ENCODE assay signal across 17 cellular contexts in the genomic region with DNA sequence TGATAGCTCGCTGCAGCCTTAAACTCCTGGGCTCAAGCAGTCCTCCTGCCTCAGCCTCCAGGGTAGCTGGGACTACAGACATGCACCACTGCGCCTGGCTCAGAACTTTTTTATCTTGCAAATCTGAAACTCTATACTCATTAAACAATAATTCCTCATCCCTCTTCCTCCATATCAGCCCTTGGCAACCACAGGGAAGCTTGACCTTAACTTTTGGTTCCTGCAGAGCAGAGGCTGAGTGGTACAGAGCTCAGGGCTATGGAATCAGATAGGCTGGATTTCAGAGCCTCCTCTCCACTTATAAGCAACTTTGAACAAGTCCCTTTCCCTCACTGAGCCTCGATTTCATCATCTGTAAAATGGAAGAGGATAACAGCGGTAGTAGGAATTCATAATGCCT. TPM values are rescaled to one million over a fixed set of nuclear protein-coding genes. Genes with fewer than 3 reads are reported as not detected.
DNase-seq lines count a peak whose midpoint lies in the region; ATAC-seq and TF ChIP-seq lines count a peak whose summit lies in the region.
"Had no signal": no experiment of that assay in that cellular context is flagged by ENCODE, and none has a peak within 500 bp of the region (broad histone marks: within the 10 kb centered on the region; RNA-seq: fewer than 3 reads in every experiment).

No MANE protein-coding gene starts in this region.

- TF ChIP-seq CTCF in Panc1 (IDR thresholded peaks at IDR 0.05) (no peak), body of pancreas (IDR thresholded peaks at IDR 0.05) (no peak), mesothelial cell of epicardium (IDR thresholded peaks at IDR 0.05; ENCODE audit: unreplicated experiment) (no peak)

- H3K27me3 Mint-ChIP-seq in mesothelial cell of epicardium (ENCODE audit: low read depth) = no peaks in the 10 kb centered on the region
- H3K27me3 Mint-ChIP-seq: B cell; CD4-positive, alpha-beta T cell had no signal

- H3K36me3 Mint-ChIP-seq in mesothelial cell of epicardium = peaks cover 4% of the 10 kb centered on the region

- H3K27me3 ChIP-seq in Panc1 (ENCODE audit: control insufficient read depth, insufficient read depth, low read length) = no peaks in the 10 kb centered on the region
- no peaks in the 10 kb centered on the region for H3K27me3 ChIP-seq in body of pancreas

- H3K4me1 ChIP-seq in Panc1 (ENCODE audit: control insufficient read depth, insufficient read depth, low read length) = 0 out of 2 replicates have a peak, but pooled peaks cover 9% of the 10 kb centered on the region
- peaks cover 94% of the 10 kb centered on the region for H3K4me1 ChIP-seq in body of pancreas
- H3K4me1 ChIP-seq: HAP-1 had no signal

- no peak for TF ChIP-seq POLR2A in body of pancreas (IDR thresholded peaks at IDR 0.05)

- H3K27ac Mint-ChIP-seq in mesothelial cell of epicardium = no peak overlapping the region
- H3K27ac Mint-ChIP-seq: B cell; CD4-positive, alpha-beta T cell had no signal

- H3K4me3 ChIP-seq in Panc1 (ENCODE audit: low read depth in 2 of 2, low read length in 2 of 2) = no peak overlapping the region
- H3K4me3 ChIP-seq in body of pancreas = no peak overlapping the region
- H3K4me3 ChIP-seq: HAP-1 had no signal

- H3K27ac ChIP-seq in Panc1 (ENCODE audit: low read length) = no peak overlapping the region
- peak overlapping the region; percentile 75 to 96 (median 80) for H3K27ac ChIP-seq in body of pancreas
- H3K27ac ChIP-seq: HL-60 had no signal

- DNase-seq in Right ventricle myocardium inferior (ENCODE audit: missing footprints) (peak; percentile 28), left cardiac atrium (no peak), Panc1 (ENCODE audit: low read depth, low spot score) (no peak), body of pancreas (peak in 1 of 4 donors; percentile 50), NCI-H1048 (lab: John Stamatoyannopoulos, UW) (no peak), H4 (ENCODE audit: low spot score) (no peak), mesothelial cell of epicardium (ENCODE audit: low spot score in 2 of 2, unreplicated experiment in 2 of 2) (no peak)
- DNase-seq: C1 segment of cervical spinal cord; Calu3; CD4-positive, alpha-beta T cell; DMS 273 treated with DMSO at 0.1 percent for 48 hours; DMS79; EL; GOT3 had no signal

- H3K36me3 ChIP-seq in Panc1 (ENCODE audit: control insufficient read depth, insufficient read depth, low read length) (no peaks in the 10 kb centered on the region), body of pancreas (replicated peaks in 1 of 2; ENCODE audit: insufficient read depth in 1 of 2, low read depth in 2 of 2) (no peaks in the 10 kb centered on the region)

- ATAC-seq in Right ventricle myocardium inferior (no peak), left cardiac atrium (no peak), Panc1 (peak; percentile 35; the same call in 1 of the 2 replicates), body of pancreas (peak; percentile 6)

- in situ Hi-C loops in Panc1 (cut with HindIII; ENCODE audit: low pct_unique_long_range_greater_than_20kb, low sequenced_read_pairs) = loop anchor here (10.0 kb wide), 1 partner anchor 122 kb away; no protein-coding TSS in a partner anchor

- POLR2A ChIA-PET in Panc1 (lab: Charles Lee) = no interaction called here

- WGBS in body of pancreas, 2 donors = 61 to 65% methylated on average over 4 of the region's 4 CpGs

- no peak overlapping the region for H3K4me3 Mint-ChIP-seq in mesothelial cell of epicardium
- H3K4me3 Mint-ChIP-seq: B cell; CD4-positive, alpha-beta T cell had no signal

- CTCF ChIA-PET in Panc1 (lab: Charles Lee) = interaction anchor here (0.6 kb wide), 1 partner anchor 352 kb away, joined by 5 read pairs; no protein-coding TSS in a partner anchor

- intact Hi-C loops in Right ventricle myocardium inferior (cut with DNase I) (no loop called here), left cardiac atrium (cut with DNase I) (no loop called here), Panc1 (cut with micrococcal nuclease; ENCODE audit: unreplicated experiment) (no loop called here), body of pancreas (cut with DNase I) (no loop called here)

- peaks cover 3% of the 10 kb centered on the region for H3K9me3 Mint-ChIP-seq in mesothelial cell of epicardium
- H3K9me3 Mint-ChIP-seq: CD4-positive, alpha-beta T cell had no signal

- no peaks in the 10 kb centered on the region for H3K4me1 Mint-ChIP-seq in mesothelial cell of epicardium
- H3K4me1 Mint-ChIP-seq: B cell had no signal

- BruUV-seq in Panc1 (replicated peaks; lab: Mats Ljungman, UMichigan) = no TSS peak

- H3K9me3 ChIP-seq in Panc1 (ENCODE audit: control insufficient read depth, insufficient read depth, low read depth, low read length) (no peaks in the 10 kb centered on the region), body of pancreas (no peaks in the 10 kb centered on the region)
- H3K9me3 ChIP-seq: HAP-1 had no signal

RNA-seq across cellular contexts. Expression of gene ECE1, which starts 47.4 kb away (rescaled TPM):
- 49.3 TPM for total RNA-seq in Right ventricle myocardium inferior
- 100 to 1,000 TPM in 1 of 2 donors, 10 to 100 TPM in 1; 66.2 to 138 TPM for total RNA-seq in left cardiac atrium
- 192 TPM for total RNA-seq in Panc1 (2021; ENCODE audit: unreplicated experiment)
- polyA plus RNA-seq in Panc1 (2012; ENCODE audit: insufficient read length) = 250 TPM
- total RNA-seq in body of pancreas = 10 to 100 TPM; 79.1 to 83.3 TPM
- total RNA-seq in H4 (2014; rRNA removed; shearing (Covaris generic)) = 55.2 and 64.7 TPM in 2 replicates
- total RNA-seq in mesothelial cell of epicardium = 39.3 to 41.8 TPM (median 41.1 TPM) in 3 replicates

Comparison
In these comparisons a context has a peak if more than half of its experiments do, and no peak if none do; other contexts are left out.
1. ATAC-seq: peak in Panc1 (single experiment) and body of pancreas (single experiment); none in Right ventricle myocardium inferior (single experiment) and left cardiac atrium (0 of 2).